8 cellular contexts compared by ENCODE assay signal in genomic region chr9:125189361-125190289, GRCh38. TPM values are rescaled to one million over a fixed set of nuclear protein-coding genes. Genes with fewer than 3 reads are reported as not detected.
A peak's percentile ranks its signal among the peaks of the same experiment; 100 is the strongest.
DNase-seq lines count a peak whose midpoint lies in the region; ATAC-seq and TF ChIP-seq lines count a peak whose summit lies in the region.

PPP6C (minus strand) TSS chr9:125189803; CDS start chr9:125189718, 85 bp downstream.

- H3K36me3 ChIP-seq in left ventricle myocardium inferior (no peaks in the 10 kb centered on the region), prostate gland (no peaks in the 10 kb centered on the region), urinary bladder (ENCODE audit: insufficient read depth) (no peaks in the 10 kb centered on the region)

- peak; percentile 96 for ATAC-seq in HG02870 (IDR thresholded peaks at IDR 0.05; ENCODE audit: unreplicated experiment)

- intact Hi-C loops in T-helper 1 cell treated with Interleukin-12 subunit alpha and Interleukin-12 subunit beta and Interleukin-4 antibody, amounts not matched to agents 30 ng/mL and 1 ng/mL, for 36 hours (cut with micrococcal nuclease), result loop anchor here (1.0 to 2.0 kb wide), 10 partner anchors 11 to 418 kb away; partner anchors contain the start of genes ARPC5L, GAPVD1, GOLGA1 and HSPA5
- intact Hi-C loops in left ventricle myocardium inferior (cut with micrococcal nuclease), result no loop called here
- intact Hi-C loops in prostate gland (cut with DNase I), result loop anchor here (5.0 kb wide), 1 partner anchor 247 kb away; the partner anchor contains the start of gene GOLGA1

- H3K4me3 ChIP-seq in left ventricle myocardium inferior (peak within 1 kb of the TSS; percentile 96), prostate gland (peak within 1 kb of the TSS; percentile 86 to 88), urinary bladder (ENCODE audit: low read depth, low read length) (peak within 1 kb of the TSS; percentile 96)

- WGBS in prostate gland, result under 1% methylated on average over 70 of the region's 82 CpGs
- WGBS in urinary bladder, result under 1% methylated on average over 82 of the region's 82 CpGs

- TF ChIP-seq CTCF in GM13976 (IDR thresholded peaks at IDR 0.05; ENCODE audit: borderline replicate concordance, control extremely low read depth, extremely low read depth, insufficient read depth, missing control alignments) (peak; percentile 91), left ventricle myocardium inferior (IDR thresholded peaks at IDR 0.05; ENCODE audit: borderline replicate concordance) (peak; percentile 74), prostate gland (IDR thresholded peaks at IDR 0.05) (peak; percentile 48 to 91 (median 70))

- H3K9me3 ChIP-seq in left ventricle myocardium inferior (replicated peaks) (no peaks in the 10 kb centered on the region), prostate gland (no peaks in the 10 kb centered on the region)

- DNase-seq in GM13976 (ENCODE audit: low spot score) (peak; percentile 98), NCI-H146 (lab: John Stamatoyannopoulos, UW) (peak; percentile 86), amniotic stem cell (lab: John Stamatoyannopoulos, UW) (peak; percentile 86), left ventricle myocardium inferior (peak; percentile 98), prostate gland (ENCODE audit: low spot score) (peak; percentile 95)

- H3K27me3 ChIP-seq in left ventricle myocardium inferior (ENCODE audit: low read depth) (no peaks in the 10 kb centered on the region), prostate gland (replicated peaks; ENCODE audit: insufficient read depth) (no peaks in the 10 kb centered on the region)

- peak; percentile 63 for TF ChIP-seq POLR2A in prostate gland (IDR thresholded peaks at IDR 0.05)

- in situ Hi-C loops in GM13976 (cut with MboI; ENCODE audit: low sequenced_read_pairs, unreplicated experiment), result no loop called here

- H3K4me1 ChIP-seq in left ventricle myocardium inferior (peaks cover 59% of the 10 kb centered on the region), prostate gland (replicated peaks) (no peaks in the 10 kb centered on the region), urinary bladder (ENCODE audit: insufficient read depth) (no peaks in the 10 kb centered on the region)

- peak within 1 kb of the TSS; percentile 96 for H3K27ac ChIP-seq in left ventricle myocardium inferior (replicated peaks)
- peak within 1 kb of the TSS; percentile 82 to 85 for H3K27ac ChIP-seq in prostate gland
- peak within 1 kb of the TSS; percentile 95 for H3K27ac ChIP-seq in urinary bladder (ENCODE audit: low read depth)

RNA-seq across cellular contexts. Expression of gene PPP6C, which starts in this region (rescaled TPM):
- 54.6 and 56.2 TPM in 2 replicates for total RNA-seq in T-helper 1 cell treated with Interleukin-12 subunit alpha and Interleukin-12 subunit beta and Interleukin-4 antibody, amounts not matched to agents 30 ng/mL and 1 ng/mL, for 36 hours
- 36.4 TPM for total RNA-seq in left ventricle myocardium inferior
- total RNA-seq in prostate gland, result 10 to 100 TPM; 28.8 to 34.1 TPM
- total RNA-seq in urinary bladder, result 19.9 TPM
- polyA plus RNA-seq in urinary bladder, result 20.8 TPM

Comparison
In these comparisons a context has a peak if more than half of its experiments do, and no peak if none do; other contexts are left out.
1. Peak in every context shown above with its lines: DNase-seq, ATAC-seq, H3K4me3 ChIP-seq and H3K27ac ChIP-seq.